25 cellular contexts compared by ENCODE assay signal in genomic region chr12:7006639-7007038, GRCh38. TPM values are rescaled to one million over a fixed set of nuclear protein-coding genes. Genes with fewer than 3 reads are reported as not detected.
A peak's percentile ranks its signal among the peaks of the same experiment; 100 is the strongest.
DNase-seq lines count a peak whose midpoint lies in the region; ATAC-seq, FAIRE-seq and TF ChIP-seq lines count a peak whose summit lies in the region.
"Had no signal": no experiment of that assay in that cellular context is flagged by ENCODE, and none has a peak within 500 bp of the region (broad histone marks: within the 10 kb centered on the region; RNA-seq: fewer than 3 reads in every experiment).

No MANE protein-coding gene starts in this region.

- peak overlapping the region; percentile 10 for H3K27ac ChIP-seq in left ventricle myocardium inferior (replicated peaks)
- no peak overlapping the region for H3K27ac ChIP-seq in right atrium auricular region
- no peak overlapping the region for H3K27ac ChIP-seq in A549
- peak overlapping the region in 3 of 4 donors; percentile 11 to 53 (median 28) for H3K27ac ChIP-seq in body of pancreas
- peak overlapping the region; percentile 39 to 98 (median 76) for H3K27ac ChIP-seq in gastrocnemius medialis
- H3K27ac ChIP-seq: BLaER1, GM23248 had no signal

- POLR2A ChIA-PET in A549 (lab: Yijun Ruan, JAX) = no interaction called here
- POLR2A ChIA-PET in activated CD8-positive, alpha-beta T cell treated with anti-CD3 and anti-CD28 coated beads, Interleukin-2, amount 10 ng/mL, durations not matched to agents 7 days and 5 days (lab: Charles Lee) = interaction anchor here (1.2 kb wide), 1 partner anchor 63 kb away, joined by 5 read pairs; the partner anchor contains the start of genes C12orf57 and RNU7-1

- no peak for DNase-seq in left ventricle myocardium inferior
- DNase-seq in right atrium auricular region (ENCODE audit: low spot score) = no peak
- DNase-seq in A549 (ENCODE audit: low read depth in 1 of 2, low spot score in 1 of 2) = no peak
- no peak for DNase-seq in body of pancreas
- no peak for DNase-seq in gastrocnemius medialis
- DNase-seq in activated CD8-positive, alpha-beta T cell treated with anti-CD3 and anti-CD28 coated beads, Interleukin-2, amount 10 ng/mL, durations not matched to agents 7 days and 5 days = no peak
- DNase-seq in activated naive CD4-positive, alpha-beta T cell treated with anti-CD3 and anti-CD28 coated beads, Interleukin-2, amount 10 ng/mL, durations not matched to agents 7 days and 5 days = no peak
- DNase-seq in GM12891 (ENCODE audit: insufficient read length, low spot score) = no peak
- DNase-seq: CD4-positive, alpha-beta T cell; CD8-positive, alpha-beta memory T cell; DMS 273 treated with DMSO at 0.1 percent for 48 hours; DMS79; EL; GDM1; GM23248; H9 had no signal

- no peak overlapping the region for H3K4me2 ChIP-seq in A549
- H3K4me2 ChIP-seq: BLaER1 had no signal

- H3K4me1 Mint-ChIP-seq in activated CD8-positive, alpha-beta T cell treated with anti-CD3 and anti-CD28 coated beads, Interleukin-2, amount 10 ng/mL, durations not matched to agents 7 days and 5 days (ENCODE audit: low read depth) = peaks cover 9% of the 10 kb centered on the region
- peaks cover 8% of the 10 kb centered on the region for H3K4me1 Mint-ChIP-seq in activated naive CD4-positive, alpha-beta T cell treated with anti-CD3 and anti-CD28 coated beads, Interleukin-2, amount 10 ng/mL, durations not matched to agents 7 days and 5 days
- H3K4me1 Mint-ChIP-seq: H9 had no signal

- no peak for TF ChIP-seq CTCF in left ventricle myocardium inferior (IDR thresholded peaks at IDR 0.05; ENCODE audit: borderline replicate concordance)
- no peak for TF ChIP-seq CTCF in right atrium auricular region (IDR thresholded peaks at IDR 0.05)
- TF ChIP-seq CTCF in A549 (IDR thresholded peaks at IDR 0.05) = no peak
- TF ChIP-seq CTCF in body of pancreas (IDR thresholded peaks at IDR 0.05) = no peak
- TF ChIP-seq CTCF in gastrocnemius medialis (IDR thresholded peaks at IDR 0.05 in 4 of 5, conservative IDR thresholded peaks at IDR 0.05 in 1 of 5) = no peak

- no peak overlapping the region for H3K4me3 Mint-ChIP-seq in activated CD8-positive, alpha-beta T cell treated with anti-CD3 and anti-CD28 coated beads, Interleukin-2, amount 10 ng/mL, durations not matched to agents 7 days and 5 days
- H3K4me3 Mint-ChIP-seq in activated naive CD4-positive, alpha-beta T cell treated with anti-CD3 and anti-CD28 coated beads, Interleukin-2, amount 10 ng/mL, durations not matched to agents 7 days and 5 days = no peak overlapping the region
- H3K4me3 Mint-ChIP-seq: B cell; CD4-positive, alpha-beta T cell; CD8-positive, alpha-beta memory T cell; H9 had no signal

- peaks cover 17% of the 10 kb centered on the region for H3K36me3 ChIP-seq in left ventricle myocardium inferior
- H3K36me3 ChIP-seq in right atrium auricular region = peaks cover 5% of the 10 kb centered on the region
- H3K36me3 ChIP-seq in body of pancreas (replicated peaks in 1 of 2; ENCODE audit: insufficient read depth in 1 of 2, low read depth in 2 of 2) = no peaks in the 10 kb centered on the region
- no peaks in the 10 kb centered on the region for H3K36me3 ChIP-seq in gastrocnemius medialis

- H3K9me3 Mint-ChIP-seq in activated CD8-positive, alpha-beta T cell treated with anti-CD3 and anti-CD28 coated beads, Interleukin-2, amount 10 ng/mL, durations not matched to agents 7 days and 5 days (ENCODE audit: insufficient read depth) = no peaks in the 10 kb centered on the region
- H3K9me3 Mint-ChIP-seq in activated naive CD4-positive, alpha-beta T cell treated with anti-CD3 and anti-CD28 coated beads, Interleukin-2, amount 10 ng/mL, durations not matched to agents 7 days and 5 days = no peaks in the 10 kb centered on the region
- H3K9me3 Mint-ChIP-seq: CD14-positive monocyte; CD4-positive, alpha-beta T cell; CD8-positive, alpha-beta memory T cell; H9 had no signal

- CTCF ChIA-PET in A549 (lab: Yijun Ruan, JAX) = interaction anchor here (1.0 to 1.1 kb wide), 2 partner anchors 8 to 30 kb away, joined by 3 read pairs; no protein-coding TSS in a partner anchor
- CTCF ChIA-PET in activated CD8-positive, alpha-beta T cell treated with anti-CD3 and anti-CD28 coated beads, Interleukin-2, amount 10 ng/mL, durations not matched to agents 7 days and 5 days (lab: Charles Lee) = interaction anchor here (0.5 kb wide), 1 partner anchor 49 kb away, joined by 3 read pairs; no protein-coding TSS in a partner anchor
- CTCF ChIA-PET in activated naive CD4-positive, alpha-beta T cell treated with anti-CD3 and anti-CD28 coated beads, Interleukin-2, amount 10 ng/mL, durations not matched to agents 7 days and 5 days (lab: Charles Lee) = no interaction called here

- no peak overlapping the region for H3K27ac Mint-ChIP-seq in activated CD8-positive, alpha-beta T cell treated with anti-CD3 and anti-CD28 coated beads, Interleukin-2, amount 10 ng/mL, durations not matched to agents 7 days and 5 days
- no peak overlapping the region for H3K27ac Mint-ChIP-seq in activated naive CD4-positive, alpha-beta T cell treated with anti-CD3 and anti-CD28 coated beads, Interleukin-2, amount 10 ng/mL, durations not matched to agents 7 days and 5 days
- H3K27ac Mint-ChIP-seq: B cell; CD4-positive, alpha-beta T cell; CD8-positive, alpha-beta memory T cell had no signal

- H3K9me3 ChIP-seq in left ventricle myocardium inferior (replicated peaks) = no peaks in the 10 kb centered on the region
- H3K9me3 ChIP-seq in right atrium auricular region = no peaks in the 10 kb centered on the region
- no peaks in the 10 kb centered on the region for H3K9me3 ChIP-seq in A549
- H3K9me3 ChIP-seq in body of pancreas = no peaks in the 10 kb centered on the region
- H3K9me3 ChIP-seq in gastrocnemius medialis = no peaks in the 10 kb centered on the region
- H3K9me3 ChIP-seq: BLaER1 had no signal

- 90% methylated on average over 3 of the region's 3 CpGs for WGBS in A549 (ENCODE audit: missing lambda C conversion rate)
- WGBS in body of pancreas, 2 donors = 74 to 79% methylated on average over 3 of the region's 3 CpGs

- TF ChIP-seq RAD21 in A549 (conservative IDR thresholded peaks at IDR 0.05 in 1 of 2, IDR thresholded peaks at IDR 0.05 in 1 of 2) = no peak

- peaks cover 73% of the 10 kb centered on the region for H3K4me1 ChIP-seq in left ventricle myocardium inferior
- H3K4me1 ChIP-seq in right atrium auricular region = no peaks in the 10 kb centered on the region
- no peaks in the 10 kb centered on the region for H3K4me1 ChIP-seq in A549
- peaks cover 54% of the 10 kb centered on the region for H3K4me1 ChIP-seq in body of pancreas
- H3K4me1 ChIP-seq in gastrocnemius medialis = peaks cover 82 to 84% of the 10 kb centered on the region in 2 donors

- in situ Hi-C loops in gastrocnemius medialis (cut with MboI; ENCODE audit: low sequenced_read_pairs in 4 of 4) = no loop called here

- intact Hi-C loops in left ventricle myocardium inferior (cut with micrococcal nuclease) (no loop called here), body of pancreas (cut with DNase I) (no loop called here), gastrocnemius medialis (cut with DNase I; ENCODE audit: low total_unique reads) (no loop called here)

- H3K4me3 ChIP-seq in left ventricle myocardium inferior (no peak overlapping the region), right atrium auricular region (no peak overlapping the region), A549 (no peak overlapping the region), body of pancreas (no peak overlapping the region), gastrocnemius medialis (no peak overlapping the region)
- H3K4me3 ChIP-seq: BLaER1, GM12878, GM23248 had no signal

- ATAC-seq in A549 = no peak
- no peak for ATAC-seq in body of pancreas
- ATAC-seq in gastrocnemius medialis = peak; percentile 58 to 80
- ATAC-seq in activated CD8-positive, alpha-beta T cell treated with anti-CD3 and anti-CD28 coated beads, Interleukin-2, amount 10 ng/mL, durations not matched to agents 7 days and 5 days = no peak
- ATAC-seq: GM12878, HCT116 had no signal

- H3K27me3 Mint-ChIP-seq in activated CD8-positive, alpha-beta T cell treated with anti-CD3 and anti-CD28 coated beads, Interleukin-2, amount 10 ng/mL, durations not matched to agents 7 days and 5 days (ENCODE audit: low read depth) = no peaks in the 10 kb centered on the region
- H3K27me3 Mint-ChIP-seq in activated naive CD4-positive, alpha-beta T cell treated with anti-CD3 and anti-CD28 coated beads, Interleukin-2, amount 10 ng/mL, durations not matched to agents 7 days and 5 days = no peaks in the 10 kb centered on the region
- H3K27me3 Mint-ChIP-seq: B cell; CD4-positive, alpha-beta T cell; CD8-positive, alpha-beta memory T cell had no signal

- no peaks in the 10 kb centered on the region for H3K27me3 ChIP-seq in left ventricle myocardium inferior (ENCODE audit: low read depth)
- H3K27me3 ChIP-seq in right atrium auricular region = no peaks in the 10 kb centered on the region
- H3K27me3 ChIP-seq in body of pancreas = no peaks in the 10 kb centered on the region
- H3K27me3 ChIP-seq in gastrocnemius medialis = no peaks in the 10 kb centered on the region
- H3K27me3 ChIP-seq: BLaER1 had no signal

- TF ChIP-seq EP300 in A549 (IDR thresholded peaks at IDR 0.05) = no peak

- peaks cover 18% of the 10 kb centered on the region for H3K36me3 Mint-ChIP-seq in activated CD8-positive, alpha-beta T cell treated with anti-CD3 and anti-CD28 coated beads, Interleukin-2, amount 10 ng/mL, durations not matched to agents 7 days and 5 days (ENCODE audit: low read depth)
- H3K36me3 Mint-ChIP-seq in activated naive CD4-positive, alpha-beta T cell treated with anti-CD3 and anti-CD28 coated beads, Interleukin-2, amount 10 ng/mL, durations not matched to agents 7 days and 5 days = peaks cover 23% of the 10 kb centered on the region

- no peak for TF ChIP-seq POLR2A in A549 (IDR thresholded peaks at IDR 0.05; ENCODE audit: low read length)
- TF ChIP-seq POLR2A in body of pancreas (IDR thresholded peaks at IDR 0.05) = no peak
- TF ChIP-seq POLR2A in gastrocnemius medialis (IDR thresholded peaks at IDR 0.05) = no peak
- TF ChIP-seq POLR2A in GM12891 (IDR thresholded peaks at IDR 0.05; ENCODE audit: low read depth, low read length) = no peak

- peak; percentile 7 for FAIRE-seq in A549 (lab: Jason Lieb, UNC)
- FAIRE-seq in GM12891 (lab: Jason Lieb, UNC) = no peak
- FAIRE-seq: D721Med, GM12878, GM18507, GM19239, H1 had no signal

RNA-seq across cellular contexts. Expression of gene LPCAT3, which starts 11.6 kb away (rescaled TPM):
- 35.1 TPM for total RNA-seq in left ventricle myocardium inferior
- total RNA-seq in right atrium auricular region = 10 to 100 TPM; 20.0 to 33.3 TPM
- polyA plus RNA-seq in A549 (2011; rRNA removed) = 52.0 and 53.4 TPM in 2 replicates
- polyA plus RNA-seq in A549 (2012; cell fraction: cytosol; rRNA removed) = 30.7 and 41.5 TPM in 2 replicates
- 32.5 and 43.6 TPM in 2 replicates for polyA plus RNA-seq in A549 (2012; cell fraction: nucleus; rRNA removed)
- 27.4 to 43.0 TPM (median 42.8 TPM) in 3 replicates for polyA plus RNA-seq in A549 (2017; fragmentation: RNase III; extraction: RNeasy Plus Mini Kit Qiagen cat#74134 plus additional on column Dnase treatment)
- 56.4 and 58.2 TPM in 2 replicates for polyA minus RNA-seq in A549 (2011; rRNA and poly(A)+ RNA removed)
- 10 to 100 TPM; 21.5 to 39.6 TPM for total RNA-seq in body of pancreas
- total RNA-seq in gastrocnemius medialis = 10 to 100 TPM; 19.4 to 42.8 (median 36.7) TPM
- 10 to 100 TPM; 37.3 to 40.3 TPM for total RNA-seq in activated CD8-positive, alpha-beta T cell treated with anti-CD3 and anti-CD28 coated beads, Interleukin-2, amount 10 ng/mL, durations not matched to agents 7 days and 5 days
- 12.4 TPM for polyA plus RNA-seq in GM12891 (2012; ENCODE audit: low read depth, missing spikeins)

RNA-seq across cellular contexts. Expression of gene EMG1, which starts 35.9 kb away (rescaled TPM):
- 44.3 TPM for total RNA-seq in left ventricle myocardium inferior
- 10 to 100 TPM; 16.5 to 28.4 TPM for total RNA-seq in right atrium auricular region
- 92.0 and 96.7 TPM in 2 replicates for polyA plus RNA-seq in A549 (2011; rRNA removed)
- polyA plus RNA-seq in A549 (2012; cell fraction: cytosol; rRNA removed) = 70.5 and 89.3 TPM in 2 replicates
- 40.5 and 53.4 TPM in 2 replicates for polyA plus RNA-seq in A549 (2012; cell fraction: nucleus; rRNA removed)
- 65.7 to 78.2 TPM (median 67.9 TPM) in 3 replicates for polyA plus RNA-seq in A549 (2017; fragmentation: RNase III; extraction: RNeasy Plus Mini Kit Qiagen cat#74134 plus additional on column Dnase treatment)
- polyA minus RNA-seq in A549 (2011; rRNA and poly(A)+ RNA removed) = 47.0 and 54.0 TPM in 2 replicates
- 10 to 100 TPM in 1 of 2 donors, 1 to 10 TPM in 1; 8.3 to 15.5 TPM for total RNA-seq in body of pancreas
- 10 to 100 TPM; 25.8 to 40.6 (median 32.1) TPM for total RNA-seq in gastrocnemius medialis
- total RNA-seq in activated CD8-positive, alpha-beta T cell treated with anti-CD3 and anti-CD28 coated beads, Interleukin-2, amount 10 ng/mL, durations not matched to agents 7 days and 5 days = 10 to 100 TPM; 54.9 to 58.7 TPM
- polyA plus RNA-seq in GM12891 (2012; ENCODE audit: low read depth, missing spikeins) = 70.2 TPM

RNA-seq across cellular contexts. Expression of gene PHB2, which starts 36.2 kb away (rescaled TPM):
- total RNA-seq in left ventricle myocardium inferior = 142 TPM
- 100 to 1,000 TPM; 160 to 183 TPM for total RNA-seq in right atrium auricular region
- 296 and 297 TPM in 2 replicates for polyA plus RNA-seq in A549 (2011; rRNA removed)
- polyA plus RNA-seq in A549 (2012; cell fraction: cytosol; rRNA removed) = 618 and 641 TPM in 2 replicates
- 611 and 629 TPM in 2 replicates for polyA plus RNA-seq in A549 (2012; cell fraction: nucleus; rRNA removed)
- 292 to 313 TPM (median 293 TPM) in 3 replicates for polyA plus RNA-seq in A549 (2017; fragmentation: RNase III; extraction: RNeasy Plus Mini Kit Qiagen cat#74134 plus additional on column Dnase treatment)
- polyA minus RNA-seq in A549 (2011; rRNA and poly(A)+ RNA removed) = 232 and 240 TPM in 2 replicates
- total RNA-seq in body of pancreas = 100 to 1,000 TPM in 1 of 2 donors, 10 to 100 TPM in 1; 83.4 to 125 TPM
- 100 to 1,000 TPM; 226 to 304 (median 238) TPM for total RNA-seq in gastrocnemius medialis
- 100 to 1,000 TPM; 226 to 236 TPM for total RNA-seq in activated CD8-positive, alpha-beta T cell treated with anti-CD3 and anti-CD28 coated beads, Interleukin-2, amount 10 ng/mL, durations not matched to agents 7 days and 5 days
- polyA plus RNA-seq in GM12891 (2012; ENCODE audit: low read depth, missing spikeins) = 357 TPM

RNA-seq across cellular contexts. Expression of gene C1S, which starts 53.9 kb away (rescaled TPM):
- total RNA-seq in left ventricle myocardium inferior (108 TPM), right atrium auricular region (100 to 1,000 TPM; 114 to 232 TPM), body of pancreas (100 to 1,000 TPM; 105 to 157 TPM), gastrocnemius medialis (10 to 100 TPM; 58.1 to 90.8 (median 85.9) TPM)
- polyA plus RNA-seq in A549 (2011; rRNA removed) (107 and 109 TPM in 2 replicates), A549 (2017; fragmentation: RNase III; extraction: RNeasy Plus Mini Kit Qiagen cat#74134 plus additional on column Dnase treatment) (61.2 to 76.2 TPM (median 65.5 TPM) in 3 replicates)
- polyA plus RNA-seq in A549 (2012; cell fraction: cytosol; rRNA removed) = 24.7 and 35.9 TPM in 2 replicates
- polyA plus RNA-seq in A549 (2012; cell fraction: nucleus; rRNA removed) = 43.1 and 64.1 TPM in 2 replicates
- polyA minus RNA-seq in A549 (2011; rRNA and poly(A)+ RNA removed) = 51.9 and 53.4 TPM in 2 replicates
- under 1 TPM; 0.50 to 0.90 TPM for total RNA-seq in activated CD8-positive, alpha-beta T cell treated with anti-CD3 and anti-CD28 coated beads, Interleukin-2, amount 10 ng/mL, durations not matched to agents 7 days and 5 days
- 0.56 TPM for polyA plus RNA-seq in GM12891 (2012; ENCODE audit: low read depth, missing spikeins)
- polyA plus RNA-seq: CD14-positive monocyte; CD8-positive, alpha-beta memory T cell had no signal

RNA-seq across cellular contexts. Expression of gene PTPN6, which starts 55.5 kb away (rescaled TPM):
- total RNA-seq in left ventricle myocardium inferior (6.7 TPM), right atrium auricular region (1 to 10 TPM; 3.7 to 7.5 TPM), body of pancreas (10 to 100 TPM; 18.4 to 19.4 TPM), gastrocnemius medialis (1 to 10 TPM in 3 of 4 donors, under 1 TPM in 1; 0.87 to 7.6 (median 5.0) TPM)
- polyA plus RNA-seq in A549 (2011; rRNA removed) (18.9 and 29.0 TPM in 2 replicates), A549 (2017; fragmentation: RNase III; extraction: RNeasy Plus Mini Kit Qiagen cat#74134 plus additional on column Dnase treatment) (14.2 to 17.1 TPM (median 15.1 TPM) in 3 replicates)
- polyA plus RNA-seq in A549 (2012; cell fraction: cytosol; rRNA removed) = 29.3 and 29.7 TPM in 2 replicates
- polyA plus RNA-seq in A549 (2012; cell fraction: nucleus; rRNA removed) = 53.2 and 54.2 TPM in 2 replicates
- 17.7 and 25.4 TPM in 2 replicates for polyA minus RNA-seq in A549 (2011; rRNA and poly(A)+ RNA removed)
- total RNA-seq in activated CD8-positive, alpha-beta T cell treated with anti-CD3 and anti-CD28 coated beads, Interleukin-2, amount 10 ng/mL, durations not matched to agents 7 days and 5 days = 100 to 1,000 TPM; 354 to 397 TPM
- 446 TPM for polyA plus RNA-seq in GM12891 (2012; ENCODE audit: low read depth, missing spikeins)
- total RNA-seq: GM23248 had no signal

Comparison
In these comparisons a context has a peak if more than half of its experiments do, and no peak if none do; other contexts are left out.
1. H3K27ac ChIP-seq: peak in left ventricle myocardium inferior (single experiment), body of pancreas (3 of 4) and gastrocnemius medialis (4 of 4); none in right atrium auricular region (0 of 2) and A549 (0 of 2).
2. ATAC-seq: peak in gastrocnemius medialis (2 of 2); none in A549 (0 of 2), body of pancreas (single experiment) and activated CD8-positive, alpha-beta T cell treated with anti-CD3 and anti-CD28 coated beads, Interleukin-2, amount 10 ng/mL, durations not matched to agents 7 days and 5 days (single experiment).